In the genomic region with DNA sequence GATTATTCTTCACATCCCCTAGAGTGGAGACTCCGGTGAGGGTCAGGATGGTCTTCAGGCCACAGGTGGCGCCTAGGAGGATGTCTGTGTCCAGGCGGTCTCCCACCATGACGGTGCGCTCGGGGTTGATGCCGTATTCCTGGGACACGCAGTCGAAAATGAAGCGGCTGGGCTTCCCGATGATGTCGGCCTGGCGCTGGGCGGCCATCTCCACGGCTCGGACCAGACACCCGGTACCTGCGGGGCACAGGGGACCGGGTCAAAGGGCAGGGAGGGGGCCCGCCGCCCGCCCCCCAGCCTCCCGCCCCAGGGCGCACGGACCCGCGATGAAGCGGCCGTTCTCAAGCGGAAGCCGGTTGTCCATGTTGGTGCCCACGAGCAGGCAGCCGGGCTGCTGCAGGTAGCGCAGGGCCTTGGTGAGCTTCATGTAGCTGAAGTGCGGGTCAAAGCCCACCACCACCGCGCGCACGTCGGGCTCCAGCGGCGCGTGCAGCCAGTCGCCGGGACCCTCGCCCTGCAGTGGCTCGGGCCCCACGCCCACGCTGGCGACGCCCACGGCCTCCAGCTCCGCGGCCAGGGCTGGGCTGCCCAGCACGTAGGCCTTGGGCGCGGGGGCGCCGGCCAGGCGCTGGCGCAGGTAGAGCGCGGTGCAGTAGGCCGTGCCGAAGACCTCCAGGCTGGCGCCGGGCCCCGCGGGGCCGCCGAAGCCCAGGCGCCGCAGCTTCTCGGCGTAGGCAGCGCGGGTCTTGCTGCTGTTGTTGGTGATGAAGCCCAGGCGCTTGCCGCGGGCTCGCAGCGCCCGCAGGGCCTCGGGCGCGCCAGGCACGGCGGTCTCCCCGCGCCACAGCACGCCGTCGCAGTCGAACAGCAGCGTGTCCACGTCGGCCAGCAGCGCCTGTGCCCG, we compare ENCODE assay signal across 7 cellular contexts. TPM values are rescaled to one million over a fixed set of nuclear protein-coding genes. Genes with fewer than 3 reads are reported as not detected.
DNase-seq lines count a peak whose midpoint lies in the region; ATAC-seq and TF ChIP-seq lines count a peak whose summit lies in the region.

No MANE protein-coding gene starts in this region.

- no peak for TF ChIP-seq POLR2A in stomach (IDR thresholded peaks at IDR 0.05)

- peaks cover 18% of the 10 kb centered on the region for H3K36me3 Mint-ChIP-seq in activated CD8-positive, alpha-beta T cell treated with anti-CD3 and anti-CD28 coated beads, Interleukin-2, amount 10 ng/mL, durations not matched to agents 7 days and 5 days (ENCODE audit: low read depth)

- H3K27me3 Mint-ChIP-seq in activated CD8-positive, alpha-beta T cell treated with anti-CD3 and anti-CD28 coated beads, Interleukin-2, amount 10 ng/mL, durations not matched to agents 7 days and 5 days (ENCODE audit: low read depth): no peaks in the 10 kb centered on the region

- peak overlapping the region; percentile 78 for H3K27ac Mint-ChIP-seq in activated CD8-positive, alpha-beta T cell treated with anti-CD3 and anti-CD28 coated beads, Interleukin-2, amount 10 ng/mL, durations not matched to agents 7 days and 5 days

- H3K27me3 ChIP-seq in iPS-18a (ENCODE audit: control insufficient read depth, insufficient read depth, low read length): no peaks in the 10 kb centered on the region
- H3K27me3 ChIP-seq in stomach: no peaks in the 10 kb centered on the region

- H3K36me3 ChIP-seq in iPS-18a (ENCODE audit: control insufficient read depth, low read depth, low read length) (peaks cover 15% of the 10 kb centered on the region), stomach (peaks cover 7 to 27% (median 14%) of the 10 kb centered on the region in 4 donors)

- H3K4me1 Mint-ChIP-seq in activated CD8-positive, alpha-beta T cell treated with anti-CD3 and anti-CD28 coated beads, Interleukin-2, amount 10 ng/mL, durations not matched to agents 7 days and 5 days (ENCODE audit: low read depth): peaks cover 24% of the 10 kb centered on the region

- intact Hi-C loops in stomach (cut with DNase I; ENCODE audit: low total_unique reads): no loop called here

- peak overlapping the region; percentile 83 for H3K4me3 Mint-ChIP-seq in activated CD8-positive, alpha-beta T cell treated with anti-CD3 and anti-CD28 coated beads, Interleukin-2, amount 10 ng/mL, durations not matched to agents 7 days and 5 days

- no peak for TF ChIP-seq CTCF in stomach (IDR thresholded peaks at IDR 0.05)

- H3K9ac ChIP-seq in iPS-18a (ENCODE audit: low read length): peak overlapping the region; percentile 77

- CTCF ChIA-PET in activated CD8-positive, alpha-beta T cell treated with anti-CD3 and anti-CD28 coated beads, Interleukin-2, amount 10 ng/mL, durations not matched to agents 7 days and 5 days (lab: Charles Lee): interaction anchor here (1.0 to 1.6 kb wide), 3 partner anchors 8 to 59 kb away, joined by 5 to 6 read pairs (median 6); a partner anchor contains a TSS

- DNase-seq in activated CD8-positive, alpha-beta T cell treated with anti-CD3 and anti-CD28 coated beads, Interleukin-2, amount 10 ng/mL, durations not matched to agents 7 days and 5 days: no peak
- DNase-seq in stomach: no peak
- DNase-seq in stimulated activated CD4-positive, alpha-beta T cell treated with anti-CD3 and anti-CD28 coated beads, Interleukin-2, amount 100 ng/mL, for 48 hours: no peak

- no peaks in the 10 kb centered on the region for H3K9me3 ChIP-seq in iPS-18a (ENCODE audit: control insufficient read depth, low read depth, low read length)
- H3K9me3 ChIP-seq in stomach: no peaks in the 10 kb centered on the region

- H3K27ac ChIP-seq in iPS-18a (ENCODE audit: low read length) (no peak overlapping the region), stomach (peak overlapping the region; percentile 80 to 93 (median 88))

- no peak for TF ChIP-seq EP300 in stomach (IDR thresholded peaks at IDR 0.05)

- H3K4me1 ChIP-seq in iPS-18a (ENCODE audit: control insufficient read depth, low read depth, low read length): peaks cover 4% of the 10 kb centered on the region
- peaks cover 26 to 40% (median 33%) of the 10 kb centered on the region in 4 donors for H3K4me1 ChIP-seq in stomach

- peak overlapping the region; percentile 74 for H3K4me3 ChIP-seq in iPS-18a (ENCODE audit: low read length)
- peak overlapping the region; percentile 77 to 99 (median 84) for H3K4me3 ChIP-seq in stomach

- POLR2A ChIA-PET in activated CD8-positive, alpha-beta T cell treated with anti-CD3 and anti-CD28 coated beads, Interleukin-2, amount 10 ng/mL, durations not matched to agents 7 days and 5 days (lab: Charles Lee): interaction anchor here (0.6 to 1.8 kb wide), 7 partner anchors 8 to 537 kb away, joined by 3 to 7 read pairs (median 3); no protein-coding TSS in a partner anchor

- ATAC-seq in GM18868 (IDR thresholded peaks at IDR 0.05; ENCODE audit: unreplicated experiment) (peak; percentile 11), HG02973 (IDR thresholded peaks at IDR 0.05; ENCODE audit: unreplicated experiment) (peak; percentile 1), GM18519 (IDR thresholded peaks at IDR 0.05; ENCODE audit: low FRiP score, unreplicated experiment) (no peak)
- ATAC-seq in activated CD8-positive, alpha-beta T cell treated with anti-CD3 and anti-CD28 coated beads, Interleukin-2, amount 10 ng/mL, durations not matched to agents 7 days and 5 days: peak; percentile 1

- no peaks in the 10 kb centered on the region for H3K9me3 Mint-ChIP-seq in activated CD8-positive, alpha-beta T cell treated with anti-CD3 and anti-CD28 coated beads, Interleukin-2, amount 10 ng/mL, durations not matched to agents 7 days and 5 days (ENCODE audit: insufficient read depth)

- WGBS in stomach, 5 donors: 0 to 3% (median 1%) methylated on average over 32 to 99 of the region's 99 CpGs

RNA-seq across cellular contexts. Expression of a gene that starts 0.6 kb away (rescaled TPM):
- total RNA-seq in activated CD8-positive, alpha-beta T cell treated with anti-CD3 and anti-CD28 coated beads, Interleukin-2, amount 10 ng/mL, durations not matched to agents 7 days and 5 days: 10 to 100 TPM; 28.5 to 29.0 TPM
- 10 to 100 TPM in 4 of 5 donors, 1 to 10 TPM in 1; 9.4 to 90.4 (median 15.9) TPM for total RNA-seq in stomach
- 10 to 100 TPM in 2 of 3 donors, 1 to 10 TPM in 1; 9.3 to 11.0 (median 10.0) TPM for polyA plus RNA-seq in stomach

RNA-seq across cellular contexts. Expression of a gene that starts 3.4 kb away (rescaled TPM):
- total RNA-seq in activated CD8-positive, alpha-beta T cell treated with anti-CD3 and anti-CD28 coated beads, Interleukin-2, amount 10 ng/mL, durations not matched to agents 7 days and 5 days: 10 to 100 TPM; 14.8 to 15.0 TPM
- total RNA-seq in stomach: 10 to 100 TPM in 4 of 5 donors, 1 to 10 TPM in 1; 2.6 to 78.8 (median 16.5) TPM
- polyA plus RNA-seq in stomach: 1 to 10 TPM; 4.2 to 6.5 (median 6.3) TPM

RNA-seq across cellular contexts. Expression of a gene that starts 8.8 kb away (rescaled TPM):
- total RNA-seq in activated CD8-positive, alpha-beta T cell treated with anti-CD3 and anti-CD28 coated beads, Interleukin-2, amount 10 ng/mL, durations not matched to agents 7 days and 5 days: 10 to 100 TPM; 34.5 to 37.8 TPM
- total RNA-seq in stomach: 100 to 1,000 TPM in 1 of 5 donors, 10 to 100 TPM in 3, 1 to 10 TPM in 1; 7.5 to 235 (median 56.2) TPM
- polyA plus RNA-seq in stomach: 10 to 100 TPM; 46.8 to 68.1 (median 55.3) TPM

RNA-seq across cellular contexts. Expression of a gene that starts 9.3 kb away (rescaled TPM):
- 10 to 100 TPM; 33.8 to 34.3 TPM for total RNA-seq in activated CD8-positive, alpha-beta T cell treated with anti-CD3 and anti-CD28 coated beads, Interleukin-2, amount 10 ng/mL, durations not matched to agents 7 days and 5 days
- 100 to 1,000 TPM in 1 of 5 donors, 10 to 100 TPM in 4; 12.7 to 114 (median 64.5) TPM for total RNA-seq in stomach
- 10 to 100 TPM; 21.4 to 25.2 (median 23.8) TPM for polyA plus RNA-seq in stomach

RNA-seq across cellular contexts. Expression of a gene that starts 17.7 kb away (rescaled TPM):
- under 1 TPM; 0.05 to 0.63 TPM for total RNA-seq in activated CD8-positive, alpha-beta T cell treated with anti-CD3 and anti-CD28 coated beads, Interleukin-2, amount 10 ng/mL, durations not matched to agents 7 days and 5 days
- under 1 TPM in 1 of 5 donors, not detected in 4; 0.73 TPM for total RNA-seq in stomach
- polyA plus RNA-seq in stomach: under 1 TPM; 0.15 to 0.55 (median 0.19) TPM
